ENCODE assay signal across 1 cellular context in genomic region chr7:2713978-2714377, GRCh38.
TF ChIP-seq lines count a peak whose summit lies in the region.

No MANE protein-coding gene starts in this region.

TF ChIP-seq in IMR-90, 13 proteins besides CTCF, POLR2A, EP300 and RAD21:
- TF ChIP-seq RFX5 (IDR thresholded peaks at IDR 0.05; ENCODE audit: low read depth, low read length): no peak
- TF ChIP-seq ELK1 (IDR thresholded peaks at IDR 0.05; ENCODE audit: borderline replicate concordance, low read depth, low read length): no peak
- TF ChIP-seq MAZ (IDR thresholded peaks at IDR 0.05; ENCODE audit: borderline replicate concordance, low read depth, low read length): no peak
